ENCODE assay signal across 7 cellular contexts in the genomic region with DNA sequence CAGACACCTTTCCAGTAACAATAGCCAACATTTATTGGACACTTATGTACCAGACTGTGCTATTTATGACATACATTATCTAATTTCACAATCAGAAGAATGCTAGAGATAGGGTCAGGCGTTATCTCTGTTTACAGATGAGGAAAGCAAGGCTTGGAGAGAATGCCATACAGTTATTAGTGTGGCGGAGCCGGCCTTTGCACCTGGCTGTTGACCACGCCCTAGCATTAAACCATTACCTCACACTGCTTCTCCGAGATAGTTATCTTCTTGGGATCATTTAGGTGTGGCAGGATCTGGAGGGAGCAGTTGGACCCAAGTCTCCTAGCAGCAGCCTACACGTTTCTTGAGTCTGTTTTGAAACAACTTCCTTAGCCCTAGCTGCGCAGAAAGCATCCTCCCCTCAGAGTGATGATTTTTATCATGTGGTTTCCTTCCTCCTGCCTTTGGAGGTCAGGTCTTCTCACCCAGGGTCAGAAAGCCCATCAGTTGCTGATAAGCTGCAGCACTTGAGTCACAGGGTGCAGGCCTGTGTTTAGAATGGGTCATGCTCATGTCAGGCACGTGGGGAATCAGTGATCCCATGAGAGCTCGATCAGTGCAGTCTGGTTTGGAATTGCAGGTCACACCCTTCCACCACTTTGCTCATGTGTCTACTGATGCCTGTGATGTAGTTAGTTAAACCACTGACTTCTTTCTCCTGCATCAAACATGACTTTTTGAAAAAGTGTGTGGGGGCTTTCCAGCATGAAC.
DNase-seq lines count a peak whose midpoint lies in the region; ATAC-seq and FAIRE-seq lines count a peak whose summit lies in the region.

No MANE protein-coding gene starts in this region.

- peak overlapping the region; percentile 75 for H3K4me3 Mint-ChIP-seq in central memory CD8-positive, alpha-beta T cell
- H3K4me3 Mint-ChIP-seq in naive thymus-derived CD8-positive, alpha-beta T cell = peak overlapping the region; percentile 78 to 93 (median 87)

- DNase-seq in T-helper 22 cell (ENCODE audit: low read depth) = peak; percentile 83
- DNase-seq in central memory CD8-positive, alpha-beta T cell (ENCODE audit: low spot score in 2 of 2) = peak; percentile 49 to 77
- peak; percentile 38 to 91 (median 80) for DNase-seq in naive thymus-derived CD8-positive, alpha-beta T cell
- no peak for DNase-seq in NCI-H2171 (lab: John Stamatoyannopoulos, UW)
- no peak for DNase-seq in urothelium cell line (ENCODE audit: low spot score)

- H3K27ac Mint-ChIP-seq in central memory CD8-positive, alpha-beta T cell (ENCODE audit: low read depth) = peak overlapping the region; percentile 99
- peak overlapping the region; percentile 94 to 99 (median 98) for H3K27ac Mint-ChIP-seq in naive thymus-derived CD8-positive, alpha-beta T cell

- peaks cover 45% of the 10 kb centered on the region for H3K36me3 Mint-ChIP-seq in central memory CD8-positive, alpha-beta T cell (ENCODE audit: insufficient read depth)
- peaks cover 0 to 6% (median 4%) of the 10 kb centered on the region in 3 donors for H3K36me3 Mint-ChIP-seq in naive thymus-derived CD8-positive, alpha-beta T cell

- no peaks in the 10 kb centered on the region for H3K27me3 Mint-ChIP-seq in central memory CD8-positive, alpha-beta T cell
- H3K27me3 Mint-ChIP-seq in naive thymus-derived CD8-positive, alpha-beta T cell = no peaks in the 10 kb centered on the region

- no peaks in the 10 kb centered on the region for H3K9me3 Mint-ChIP-seq in central memory CD8-positive, alpha-beta T cell
- H3K9me3 Mint-ChIP-seq in naive thymus-derived CD8-positive, alpha-beta T cell = no peaks in the 10 kb centered on the region

- FAIRE-seq in urothelium cell line (lab: Jason Lieb, UNC) = no peak

- POLR2A ChIA-PET in naive thymus-derived CD8-positive, alpha-beta T cell (lab: Charles Lee) = interaction anchor here (1.3 to 18.3 kb wide), 9 partner anchors 12 to 47 kb away, joined by 3 to 331 read pairs (median 8); no protein-coding TSS in a partner anchor

- peaks cover 99% of the 10 kb centered on the region for H3K4me1 Mint-ChIP-seq in central memory CD8-positive, alpha-beta T cell
- peaks cover 54 to 99% (median 97%) of the 10 kb centered on the region in 4 donors for H3K4me1 Mint-ChIP-seq in naive thymus-derived CD8-positive, alpha-beta T cell

- ATAC-seq in GM19351 (IDR thresholded peaks at IDR 0.05; ENCODE audit: unreplicated experiment) = peak; percentile 24
- ATAC-seq in HG03460 (IDR thresholded peaks at IDR 0.05; ENCODE audit: unreplicated experiment) = peak; percentile 24
- ATAC-seq in central memory CD8-positive, alpha-beta T cell (replicated peaks; ENCODE audit: extremely low read depth, poor library complexity, severe bottlenecking) = peak; percentile 72
- peak; percentile 77 to 79 for ATAC-seq in naive thymus-derived CD8-positive, alpha-beta T cell

Comparison
In these comparisons a context has a peak if more than half of its experiments do, and no peak if none do; other contexts are left out.
1. ATAC-seq: peak in every context shown above with its lines; median percentile 78 in naive thymus-derived CD8-positive, alpha-beta T cell; 72 in central memory CD8-positive, alpha-beta T cell; 24 in GM19351; 24 in HG03460.
2. DNase-seq: peak in T-helper 22 cell (single experiment), central memory CD8-positive, alpha-beta T cell (2 of 2) and naive thymus-derived CD8-positive, alpha-beta T cell (10 of 10); none in NCI-H2171 (single experiment) and urothelium cell line (single experiment).